8 cellular contexts compared by ENCODE assay signal in the genomic region with DNA sequence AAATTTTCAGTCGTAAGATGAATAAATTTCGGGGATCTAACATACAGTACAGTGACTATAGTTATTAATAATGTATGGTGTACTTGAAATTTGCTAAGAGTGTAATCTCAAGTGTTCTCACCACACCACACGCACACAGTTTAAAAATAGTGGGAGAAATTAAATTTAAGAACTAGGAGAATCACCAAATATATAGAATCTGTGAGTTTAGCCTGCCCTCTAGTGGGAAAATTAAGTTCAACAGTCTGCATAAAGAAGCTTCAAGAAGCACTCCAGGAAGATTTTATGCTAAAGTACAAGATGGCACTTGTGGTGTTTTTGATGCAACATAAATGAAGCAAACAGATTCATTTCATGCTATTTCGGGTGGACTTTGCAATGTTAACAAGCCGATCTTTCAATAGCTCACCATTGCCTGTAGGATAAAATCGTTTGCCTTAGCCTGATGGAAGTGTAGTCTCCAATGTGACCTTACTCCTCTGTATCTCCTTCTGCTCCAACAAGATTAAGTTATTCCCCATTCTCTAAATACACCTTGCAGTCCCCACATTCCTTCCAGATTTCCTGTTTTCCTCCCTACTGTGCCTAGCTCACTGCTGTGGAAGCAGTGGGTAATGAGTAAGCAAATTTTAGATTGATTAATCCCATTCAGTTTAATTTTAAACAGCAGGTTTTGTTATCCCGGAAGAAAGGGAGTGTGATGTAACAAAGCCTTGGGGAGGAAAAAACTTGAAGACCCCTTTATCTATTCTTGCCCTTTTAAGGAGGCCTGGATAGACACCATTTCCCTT. TPM values are rescaled to one million over a fixed set of nuclear protein-coding genes. Genes with fewer than 3 reads are reported as not detected.
DNase-seq lines count a peak whose midpoint lies in the region; ATAC-seq lines count a peak whose summit lies in the region.

No MANE protein-coding gene starts in this region.

- DNase-seq in A172 (ENCODE audit: low spot score) (peak; percentile 76), ELF-1 (ENCODE audit: low read depth, low spot score) (peak; percentile 27), NCI-H1694 (lab: John Stamatoyannopoulos, UW) (peak; percentile 81), SW480 (ENCODE audit: low spot score) (peak; percentile 71), fibroblast of the conjunctiva (ENCODE audit: low read depth) (peak; percentile 63), renal cortical epithelial cell (ENCODE audit: low read depth) (peak; percentile 80)
- DNase-seq in activated T-helper 1 cell treated with anti-CD3 and anti-CD28 coated beads, Interleukin-12 subunit alpha, Interleukin-12 subunit beta, Interleukin-2, Interleukin-4 antibody, amounts not matched to agents 30 ng/mL and 10 ng/mL and 1 ng/mL, durations not matched to agents 14 hours and 24 hours and 36 hours (ENCODE audit: low spot score), result no peak
- DNase-seq in stimulated activated naive CD8-positive, alpha-beta T cell treated with anti-CD3 and anti-CD28 coated beads, Interleukin-15, Interleukin-2, amounts not matched to agents 100 U/mL and 50 U/mL, for 24 hours, result no peak

- H3K36me3 Mint-ChIP-seq in activated T-helper 1 cell treated with anti-CD3 and anti-CD28 coated beads, Interleukin-12 subunit alpha, Interleukin-12 subunit beta, Interleukin-2, Interleukin-4 antibody, amounts not matched to agents 30 ng/mL and 10 ng/mL and 1 ng/mL, durations not matched to agents 14 hours and 24 hours and 36 hours (ENCODE audit: low read depth), result no peaks in the 10 kb centered on the region

- H3K27ac Mint-ChIP-seq in activated T-helper 1 cell treated with anti-CD3 and anti-CD28 coated beads, Interleukin-12 subunit alpha, Interleukin-12 subunit beta, Interleukin-2, Interleukin-4 antibody, amounts not matched to agents 30 ng/mL and 10 ng/mL and 1 ng/mL, durations not matched to agents 14 hours and 24 hours and 36 hours, result no peak overlapping the region

- no peak overlapping the region for H3K4me3 Mint-ChIP-seq in activated T-helper 1 cell treated with anti-CD3 and anti-CD28 coated beads, Interleukin-12 subunit alpha, Interleukin-12 subunit beta, Interleukin-2, Interleukin-4 antibody, amounts not matched to agents 30 ng/mL and 10 ng/mL and 1 ng/mL, durations not matched to agents 14 hours and 24 hours and 36 hours

- ATAC-seq in stimulated activated naive CD8-positive, alpha-beta T cell treated with anti-CD3 and anti-CD28 coated beads, Interleukin-15, Interleukin-2, amounts not matched to agents 100 U/mL and 50 U/mL, for 24 hours, result no peak

- intact Hi-C loops in activated T-helper 1 cell treated with anti-CD3 and anti-CD28 coated beads, Interleukin-12 subunit alpha, Interleukin-12 subunit beta, Interleukin-2, Interleukin-4 antibody, amounts not matched to agents 30 ng/mL and 10 ng/mL and 1 ng/mL, durations not matched to agents 14 hours and 24 hours and 36 hours (cut with micrococcal nuclease), result loop anchor here (1.0 kb wide), 4 partner anchors 8 to 341 kb away; no protein-coding TSS in a partner anchor

- no peaks in the 10 kb centered on the region for H3K9me3 Mint-ChIP-seq in activated T-helper 1 cell treated with anti-CD3 and anti-CD28 coated beads, Interleukin-12 subunit alpha, Interleukin-12 subunit beta, Interleukin-2, Interleukin-4 antibody, amounts not matched to agents 30 ng/mL and 10 ng/mL and 1 ng/mL, durations not matched to agents 14 hours and 24 hours and 36 hours

- H3K4me1 Mint-ChIP-seq in activated T-helper 1 cell treated with anti-CD3 and anti-CD28 coated beads, Interleukin-12 subunit alpha, Interleukin-12 subunit beta, Interleukin-2, Interleukin-4 antibody, amounts not matched to agents 30 ng/mL and 10 ng/mL and 1 ng/mL, durations not matched to agents 14 hours and 24 hours and 36 hours (ENCODE audit: low read depth), result peaks cover 52% of the 10 kb centered on the region

- peaks cover 6% of the 10 kb centered on the region for H3K27me3 Mint-ChIP-seq in activated T-helper 1 cell treated with anti-CD3 and anti-CD28 coated beads, Interleukin-12 subunit alpha, Interleukin-12 subunit beta, Interleukin-2, Interleukin-4 antibody, amounts not matched to agents 30 ng/mL and 10 ng/mL and 1 ng/mL, durations not matched to agents 14 hours and 24 hours and 36 hours (ENCODE audit: insufficient read depth)

RNA-seq across cellular contexts. Expression of a gene that starts 8.7 kb away (rescaled TPM):
- total RNA-seq in A172 (2014; rRNA removed; shearing (Covaris generic)), result 2.0 and 2.5 TPM in 2 replicates
- total RNA-seq in renal cortical epithelial cell, result 1.9 and 9.7 TPM in 2 replicates
- 21.8 and 24.1 TPM in 2 replicates for total RNA-seq in activated T-helper 1 cell treated with anti-CD3 and anti-CD28 coated beads, Interleukin-12 subunit alpha, Interleukin-12 subunit beta, Interleukin-2, Interleukin-4 antibody, amounts not matched to agents 30 ng/mL and 10 ng/mL and 1 ng/mL, durations not matched to agents 14 hours and 24 hours and 36 hours

RNA-seq across cellular contexts. Expression of a gene that starts 12.9 kb away (rescaled TPM):
- total RNA-seq in A172 (2014; rRNA removed; shearing (Covaris generic)), result 16.9 and 50.8 TPM in 2 replicates
- total RNA-seq in renal cortical epithelial cell, result 13.7 and 44.5 TPM in 2 replicates
- 75.5 and 80.3 TPM in 2 replicates for total RNA-seq in activated T-helper 1 cell treated with anti-CD3 and anti-CD28 coated beads, Interleukin-12 subunit alpha, Interleukin-12 subunit beta, Interleukin-2, Interleukin-4 antibody, amounts not matched to agents 30 ng/mL and 10 ng/mL and 1 ng/mL, durations not matched to agents 14 hours and 24 hours and 36 hours

Comparison
In these comparisons a context has a peak if more than half of its experiments do, and no peak if none do; other contexts are left out.
1. DNase-seq: peak in A172 (single experiment), ELF-1 (single experiment), NCI-H1694 (single experiment), SW480 (single experiment), fibroblast of the conjunctiva (single experiment) and renal cortical epithelial cell (single experiment); none in activated T-helper 1 cell treated with anti-CD3 and anti-CD28 coated beads, Interleukin-12 subunit alpha, Interleukin-12 subunit beta, Interleukin-2, Interleukin-4 antibody, amounts not matched to agents 30 ng/mL and 10 ng/mL and 1 ng/mL, durations not matched to agents 14 hours and 24 hours and 36 hours (single experiment) and stimulated activated naive CD8-positive, alpha-beta T cell treated with anti-CD3 and anti-CD28 coated beads, Interleukin-15, Interleukin-2, amounts not matched to agents 100 U/mL and 50 U/mL, for 24 hours (single experiment).